ENCODE assay signal across 8 cellular contexts in genomic region chr2:190343500-190344274, GRCh38. TPM values are rescaled to one million over a fixed set of nuclear protein-coding genes. Genes with fewer than 3 reads are reported as not detected.
A peak's percentile ranks its signal among the peaks of the same experiment; 100 is the strongest.
DNase-seq lines count a peak whose midpoint lies in the region; ATAC-seq and TF ChIP-seq lines count a peak whose summit lies in the region.

Gene INPP1 (plus strand): TSS chr2:190343589. CDS start chr2:190360103, 16,514 bp downstream.

- no peaks in the 10 kb centered on the region for H3K36me3 ChIP-seq in duodenal mucosa (ENCODE audit: control insufficient read depth in 1 of 2, insufficient read depth in 2 of 2, low read length in 2 of 2)
- no peaks in the 10 kb centered on the region for H3K36me3 ChIP-seq in left lung

- peak; percentile 64 for ATAC-seq in GM18498 (IDR thresholded peaks at IDR 0.05; ENCODE audit: unreplicated experiment)
- ATAC-seq in HG02763 (IDR thresholded peaks at IDR 0.05; ENCODE audit: unreplicated experiment), result peak; percentile 54
- peak; percentile 86 for ATAC-seq in left lung

- DNase-seq in 8988T (peak; percentile 28), NCI-H2171 (lab: John Stamatoyannopoulos, UW) (peak; percentile 33), left lung (peak; percentile 79 to 94)
- DNase-seq in activated CD4-positive, alpha-beta T cell treated with anti-CD3 and anti-CD28 coated beads, Interleukin-2, amount 50 U/mL, for 1 hour, result peak; percentile 28
- peak; percentile 45 for DNase-seq in stimulated activated CD4-positive, alpha-beta T cell treated with anti-CD3 and anti-CD28 coated beads, Interleukin-4, amount 100 ng/mL, for 24 hours

- H3K27ac ChIP-seq in duodenal mucosa (ENCODE audit: low read depth, low read length), result peak within 1 kb of the TSS; percentile 82
- peak within 1 kb of the TSS; percentile 85 to 94 for H3K27ac ChIP-seq in left lung

- no peak for TF ChIP-seq CTCF in left lung (IDR thresholded peaks at IDR 0.05)

- H3K4me1 ChIP-seq in duodenal mucosa (ENCODE audit: control insufficient read depth in 1 of 2, insufficient read depth in 2 of 2, low read length in 2 of 2), result peaks cover 13 to 15% of the 10 kb centered on the region in 2 donors
- H3K4me1 ChIP-seq in left lung, result peaks cover 5 to 32% of the 10 kb centered on the region in 2 donors

- H3K9ac ChIP-seq in duodenal mucosa (ENCODE audit: low read depth in 1 of 2, low read length in 2 of 2), result peak within 1 kb of the TSS; percentile 74 to 82

- H3K4me3 ChIP-seq in duodenal mucosa (ENCODE audit: low read depth in 1 of 2, low read length in 2 of 2) (peak within 1 kb of the TSS; percentile 78 to 83), left lung (peak within 1 kb of the TSS; percentile 66 to 72)

- H3K27me3 ChIP-seq in duodenal mucosa (ENCODE audit: control insufficient read depth in 1 of 2, insufficient read depth in 2 of 2, low read length in 2 of 2) (no peaks in the 10 kb centered on the region), left lung (no peaks in the 10 kb centered on the region)

- intact Hi-C loops in left lung (cut with DNase I), result no loop called here

- H3K9me3 ChIP-seq in duodenal mucosa (ENCODE audit: control insufficient read depth in 1 of 2, low read length in 2 of 2) (no peaks in the 10 kb centered on the region), left lung (no peaks in the 10 kb centered on the region)

RNA-seq across cellular contexts. Expression of gene INPP1, which starts in this region (rescaled TPM):
- 10 to 100 TPM; 21.0 to 25.0 TPM for total RNA-seq in left lung

Comparison
In these comparisons a context has a peak if more than half of its experiments do, and no peak if none do; other contexts are left out.
1. Peak in every context shown above with its lines: DNase-seq, ATAC-seq, H3K4me3 ChIP-seq and H3K27ac ChIP-seq.
2. DNase-seq: peak in every context shown above with its lines; median percentile 86 in left lung; 45 in stimulated activated CD4-positive, alpha-beta T cell treated with anti-CD3 and anti-CD28 coated beads, Interleukin-4, amount 100 ng/mL, for 24 hours; 33 in NCI-H2171; 28 in 8988T; 28 in activated CD4-positive, alpha-beta T cell treated with anti-CD3 and anti-CD28 coated beads, Interleukin-2, amount 50 U/mL, for 1 hour.